17 cellular contexts compared by ENCODE assay signal in the genomic region with DNA sequence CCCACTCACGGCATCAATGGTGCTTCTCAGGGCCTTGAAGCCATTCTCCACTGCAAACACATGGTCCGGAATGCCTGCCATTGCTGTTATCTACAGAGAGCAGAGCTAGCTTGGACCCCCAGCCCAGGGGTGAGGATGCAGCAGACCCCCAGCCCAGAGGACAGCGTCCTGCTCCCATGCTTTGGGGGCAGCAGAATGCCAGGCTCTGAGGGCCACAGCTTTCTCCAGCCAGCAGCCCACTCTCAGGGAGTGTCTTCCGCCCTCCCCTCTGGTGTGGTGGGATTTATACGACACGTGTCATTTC. TPM values are rescaled to one million over a fixed set of nuclear protein-coding genes. Genes with fewer than 3 reads are reported as not detected.
"Had no signal": no experiment of that assay in that cellular context is flagged by ENCODE, and none has a peak within 500 bp of the region (broad histone marks: within the 10 kb centered on the region; RNA-seq: fewer than 3 reads in every experiment).

No MANE protein-coding gene starts in this region.

- H3K36me3 ChIP-seq: right lobe of liver, upper lobe of left lung had no signal

- ATAC-seq: left ventricle myocardium superior; right lobe of liver; stimulated activated naive B cell treated with anti-CD40 and anti-IgM and Interleukin-4, amounts not matched to agents 10 μg/mL and 1 μg/mL and 100 μg/mL, for 72 hours; WTC11 had no signal

- H3K9me3 ChIP-seq: right lobe of liver, upper lobe of left lung had no signal

- H3K27me3 ChIP-seq: hepatocyte, right lobe of liver, upper lobe of left lung had no signal

- H3K27ac ChIP-seq: epithelial cell of prostate, hepatocyte, right lobe of liver, upper lobe of left lung had no signal

- DNase-seq: activated gamma-delta T cell; caudate nucleus; cortex of kidney; kidney; left ventricle myocardium superior; nucleus accumbens; right lobe of liver; stimulated activated naive B cell treated with anti-CD40 and anti-IgM and Interleukin-4, amounts not matched to agents 10 μg/mL and 1 μg/mL and 100 μg/mL, for 72 hours; substantia nigra had no signal

- H3K4me3 ChIP-seq: hepatocyte, right lobe of liver, upper lobe of left lung had no signal

- H3K4me1 ChIP-seq: right lobe of liver had no signal

RNA-seq across cellular contexts. Expression of gene MSMB, which starts 48.1 kb away (rescaled TPM):
- total RNA-seq: kidney, left ventricle myocardium superior, mesothelial cell of epicardium, progenitor cell of endocrine pancreas, T-cell, WTC11 had no signal
- polyA plus RNA-seq: adipose tissue had no signal
